In genomic region chr10:73576178-73576889, GRCh38 we compare ENCODE assay signal across 8 cellular contexts. TPM values are rescaled to one million over a fixed set of nuclear protein-coding genes. Genes with fewer than 3 reads are reported as not detected.
DNase-seq lines count a peak whose midpoint lies in the region; ATAC-seq and TF ChIP-seq lines count a peak whose summit lies in the region.
"Had no signal": no experiment of that assay in that cellular context is flagged by ENCODE, and none has a peak within 500 bp of the region (broad histone marks: within the 10 kb centered on the region; RNA-seq: fewer than 3 reads in every experiment).

No MANE protein-coding gene starts in this region.

- intact Hi-C loops in IMR-90 (cut with micrococcal nuclease) = no loop called here
- intact Hi-C loops in tibial artery (cut with DNase I; ENCODE audit: low total_unique reads) = no loop called here

- no TSS peak for BruUV-seq in IMR-90 (replicated peaks; lab: Mats Ljungman, UMichigan)

- no peaks in the 10 kb centered on the region for H4K20me1 ChIP-seq in IMR-90 (ENCODE audit: insufficient read depth, low read length)

- peak overlapping the region in 1 of 2 experiments; percentile 6; a peak in 1 of 4 replicates for H4K8ac ChIP-seq in IMR-90 (ENCODE audit: low read depth in 2 of 2, low read length in 2 of 2)

- H3K4me3 ChIP-seq in IMR-90 (ENCODE audit: insufficient read depth, low read depth, low read length) (no peak overlapping the region), liver (ENCODE audit: low read depth in 1 of 3, low read length in 3 of 3) (no peak overlapping the region), tibial artery (peak overlapping the region; percentile 44 to 50)

- POLR2A ChIA-PET in IMR-90 (lab: Charles Lee; ENCODE audit: unreplicated experiment) = interaction anchor here (0.5 to 1.3 kb wide), 2 partner anchors 42 to 49 kb away, joined by 5 to 7 read pairs; no protein-coding TSS in a partner anchor

- no peak overlapping the region for H2AK9ac ChIP-seq in IMR-90 (replicated peaks; ENCODE audit: low read depth, low read length, poor library complexity)

- no peak overlapping the region for H2BK5ac ChIP-seq in IMR-90 (ENCODE audit: low read depth, low read length, poor library complexity, severe bottlenecking)

- TF ChIP-seq RAD21 in IMR-90 (IDR thresholded peaks at IDR 0.05; ENCODE audit: low read length) (no peak), liver (IDR thresholded peaks at IDR 0.05) (peak in 1 of 2 donors; percentile 24)

- peak overlapping the region; percentile 66; the same call in 1 of the 2 replicates for H3K18ac ChIP-seq in IMR-90 (ENCODE audit: low read depth, low read length)

- H3K4me1 Mint-ChIP-seq in chondrocyte (ENCODE audit: low read depth) = peaks cover 29% of the 10 kb centered on the region

- H3K4ac ChIP-seq in IMR-90 (ENCODE audit: low read depth, low read length) = peak overlapping the region; percentile 12; the same call in 1 of the 2 replicates

- H2BK15ac ChIP-seq in IMR-90 (ENCODE audit: low read depth, low read length) = no peak overlapping the region

- H3K9ac ChIP-seq in IMR-90 (ENCODE audit: low read depth, low read length) (no peak overlapping the region), liver (ENCODE audit: low read depth in 1 of 2, low read length in 2 of 2) (peak overlapping the region in 1 of 2 donors; percentile 60)

- no peak for TF ChIP-seq CTCF in IMR-90 (conservative IDR thresholded peaks at IDR 0.05; ENCODE audit: low read depth, low read length)
- no peak for TF ChIP-seq CTCF in chondrocyte (IDR thresholded peaks at IDR 0.05)
- TF ChIP-seq CTCF in liver (IDR thresholded peaks at IDR 0.05; ENCODE audit: low read depth, low read length, missing input control) = no peak
- TF ChIP-seq CTCF in tibial artery (IDR thresholded peaks at IDR 0.05) = no peak

- H3K9me3 Mint-ChIP-seq in chondrocyte (ENCODE audit: low read depth) = no peaks in the 10 kb centered on the region
- H3K9me3 Mint-ChIP-seq: IgD-negative memory B cell had no signal

- H3K27ac ChIP-seq in IMR-90 (ENCODE audit: insufficient read depth, low read length) (no peak overlapping the region), liver (ENCODE audit: low read depth in 1 of 2, low read length in 2 of 2) (no peak overlapping the region), tibial artery (peak overlapping the region; percentile 74 to 87)

- ATAC-seq in IMR-90 (ENCODE audit: low read depth) = peak; percentile 86
- ATAC-seq in GM19452 (IDR thresholded peaks at IDR 0.05; ENCODE audit: unreplicated experiment) = no peak
- ATAC-seq in GM18520 (IDR thresholded peaks at IDR 0.05; ENCODE audit: unreplicated experiment) = no peak

- no peak overlapping the region for H3K23ac ChIP-seq in IMR-90 (ENCODE audit: low read depth, low read length)

- H3K36me3 ChIP-seq in IMR-90 (ENCODE audit: control insufficient read depth, insufficient read depth, low read length) (no peaks in the 10 kb centered on the region), liver (ENCODE audit: control insufficient read depth in 4 of 4, insufficient read depth in 3 of 4, low read depth in 1 of 4, low read length in 3 of 4) (no peaks in the 10 kb centered on the region), tibial artery (no peaks in the 10 kb centered on the region)

- DNase-seq in IMR-90 (peak; percentile 91), chondrocyte (ENCODE audit: low spot score) (no peak), tibial artery (peak in 1 of 2 donors; percentile 64), glomerular visceral epithelial cell (ENCODE audit: extremely low spot score) (no peak)

- H3K79me1 ChIP-seq in IMR-90 (ENCODE audit: low read depth in 1 of 2, low read length in 2 of 2) = peaks cover 0 to 5% of the 10 kb centered on the region in 2 experiments; a peak in 3 of 4 replicates

- peak overlapping the region; percentile 42; the same call in 1 of the 2 replicates for H4K5ac ChIP-seq in IMR-90 (ENCODE audit: low read depth, low read length)

- H2AFZ ChIP-seq in IMR-90 (replicated peaks; ENCODE audit: low read length, poor library complexity) = no peak overlapping the region

- H3K4me1 ChIP-seq in IMR-90 (ENCODE audit: control insufficient read depth, insufficient read depth, low read length) (peaks cover 2% of the 10 kb centered on the region; the same call in 1 of the 2 replicates), liver (ENCODE audit: control insufficient read depth in 4 of 4, insufficient read depth in 4 of 4, low read length in 3 of 4) (peaks cover 10 to 24% (median 18%) of the 10 kb centered on the region in 4 donors), tibial artery (peaks cover 0 to 60% (median 27%) of the 10 kb centered on the region in 4 donors)

- peak overlapping the region; percentile 46; the same call in 1 of the 2 replicates for H3K4me2 ChIP-seq in IMR-90 (ENCODE audit: low read depth, low read length)

- H3K27me3 ChIP-seq in IMR-90 (ENCODE audit: control insufficient read depth, insufficient read depth, low read length) (no peaks in the 10 kb centered on the region), liver (ENCODE audit: control insufficient read depth in 4 of 4, insufficient read depth in 4 of 4, low read length in 3 of 4) (no peaks in the 10 kb centered on the region), tibial artery (no peaks in the 10 kb centered on the region)

- peak overlapping the region; percentile 85 for H3K27ac Mint-ChIP-seq in chondrocyte (ENCODE audit: unreplicated experiment)

- H3K4me3 Mint-ChIP-seq in chondrocyte (ENCODE audit: unreplicated experiment) = peak overlapping the region; percentile 2

- WGBS in IMR-90 (ENCODE audit: extremely low coverage in 2 of 2, insufficient read length in 1 of 2), 2 experiments = no CpG with 5 or more reads among the region's 4 CpGs
- 37% methylated on average over 4 of the region's 4 CpGs for WGBS in liver

- TF ChIP-seq POLR2A in IMR-90 (IDR thresholded peaks at IDR 0.05; ENCODE audit: low read depth, low read length) = no peak

- H3K9me3 ChIP-seq in IMR-90 (ENCODE audit: control insufficient read depth, insufficient read depth, low read length) = no peaks in the 10 kb centered on the region
- H3K9me3 ChIP-seq in liver (ENCODE audit: control insufficient read depth in 4 of 4, low read length in 3 of 4) = no peaks in the 10 kb centered on the region
- H3K9me3 ChIP-seq in tibial artery = no peaks in the 10 kb centered on the region

- peak overlapping the region; percentile 36; the same call in 1 of the 2 replicates for H2BK120ac ChIP-seq in IMR-90 (ENCODE audit: low read depth, low read length)

- H3K14ac ChIP-seq in IMR-90 (replicated peaks; ENCODE audit: low read depth, low read length) = peak overlapping the region; percentile 49; the same call in 1 of the 2 replicates

- in situ Hi-C loops in IMR-90 (cut with MboI; ENCODE audit: low sequenced_read_pairs) = no loop called here

- peak overlapping the region; percentile 40; the same call in 1 of the 2 replicates for H2BK20ac ChIP-seq in IMR-90 (ENCODE audit: low read depth, low read length)

- no peak overlapping the region for H3K56ac ChIP-seq in IMR-90 (ENCODE audit: extremely low read depth, insufficient read depth, low read length)

- dilution Hi-C loops in IMR-90 (cut with HindIII; ENCODE audit: low sequenced_read_pairs, unreplicated experiment) = no loop called here

- no peaks in the 10 kb centered on the region for H3K27me3 Mint-ChIP-seq in chondrocyte (ENCODE audit: low read depth)
- H3K27me3 Mint-ChIP-seq: IgD-negative memory B cell had no signal

- no peak overlapping the region for H4K91ac ChIP-seq in IMR-90 (ENCODE audit: insufficient read depth, low read depth, low read length)

- no peak overlapping the region for H2AK5ac ChIP-seq in IMR-90 (ENCODE audit: low read depth, low read length)

- CTCF ChIA-PET in IMR-90 (lab: Yijun Ruan, JAX) = interaction anchor here (0.8 kb wide), 1 partner anchor 25 kb away, joined by 3 read pairs; no protein-coding TSS in a partner anchor

- H3K9me1 ChIP-seq in IMR-90 (ENCODE audit: insufficient read depth, low read length) = no peaks in the 10 kb centered on the region

- no peaks in the 10 kb centered on the region for H3K36me3 Mint-ChIP-seq in chondrocyte (ENCODE audit: low read depth)

TF ChIP-seq in IMR-90, 13 proteins besides CTCF, POLR2A, EP300 and RAD21:
- TF ChIP-seq CEBPB (IDR thresholded peaks at IDR 0.05; ENCODE audit: low read depth, low read length) (peak; percentile 96), FOS (IDR thresholded peaks at IDR 0.05; ENCODE audit: low read depth, low read length) (0 out of 2 replicates have a peak, but pooled peaks have one; percentile 27)
- TF ChIP-seq, protein P1, sequence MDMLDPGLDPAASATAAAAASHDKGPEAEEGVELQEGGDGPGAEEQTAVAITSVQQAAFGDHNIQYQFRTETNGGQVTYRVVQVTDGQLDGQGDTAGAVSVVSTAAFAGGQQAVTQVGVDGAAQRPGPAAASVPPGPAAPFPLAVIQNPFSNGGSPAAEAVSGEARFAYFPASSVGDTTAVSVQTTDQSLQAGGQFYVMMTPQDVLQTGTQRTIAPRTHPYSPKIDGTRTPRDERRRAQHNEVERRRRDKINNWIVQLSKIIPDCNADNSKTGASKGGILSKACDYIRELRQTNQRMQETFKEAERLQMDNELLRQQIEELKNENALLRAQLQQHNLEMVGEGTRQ (IDR thresholded peaks at IDR 0.05; ENCODE audit: low read depth, low read length) = no peak

TF ChIP-seq in liver, 16 proteins besides CTCF, POLR2A, EP300 and RAD21 (continues in another document):
- TF ChIP-seq FOXA1 (IDR thresholded peaks at IDR 0.05) (peak; percentile 66), SP1 (IDR thresholded peaks at IDR 0.05) (peak; percentile 38), MAX (IDR thresholded peaks at IDR 0.05) (no peak), TAF1 (conservative IDR thresholded peaks at IDR 0.05) (no peak), RXRA (IDR thresholded peaks at IDR 0.05) (peak in 1 of 2 donors; percentile 63), HNF4G (IDR thresholded peaks at IDR 0.05) (no peak), YY1 (IDR thresholded peaks at IDR 0.05) (peak; percentile 38), JUND (IDR thresholded peaks at IDR 0.05) (peak; percentile 71 to 79), GABPA (IDR thresholded peaks at IDR 0.05 in 1 of 2, conservative IDR thresholded peaks at IDR 0.05 in 1 of 2) (no peak)
- TF ChIP-seq, protein P2, sequence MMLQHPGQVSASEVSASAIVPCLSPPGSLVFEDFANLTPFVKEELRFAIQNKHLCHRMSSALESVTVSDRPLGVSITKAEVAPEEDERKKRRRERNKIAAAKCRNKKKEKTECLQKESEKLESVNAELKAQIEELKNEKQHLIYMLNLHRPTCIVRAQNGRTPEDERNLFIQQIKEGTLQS (IDR thresholded peaks at IDR 0.05) = peak; percentile 86

RNA-seq across cellular contexts. Expression of gene USP54, which starts 14.8 kb away (rescaled TPM):
- total RNA-seq in IMR-90 (2012; rRNA removed) (7.9 and 8.9 TPM in 2 replicates), chondrocyte (5.8 to 11.6 TPM (median 6.5 TPM) in 3 replicates), liver (1 to 10 TPM; 3.6 to 9.0 TPM)
- polyA plus RNA-seq in IMR-90 (2012; rRNA removed) (4.0 and 4.5 TPM in 2 replicates), liver (10 to 100 TPM in 1 of 2 donors, 1 to 10 TPM in 1; 1.3 to 10.4 TPM)
- polyA plus RNA-seq in IMR-90 (2012; cell fraction: cytosol; rRNA removed) = 1.1 and 1.8 TPM in 2 replicates
- polyA plus RNA-seq in IMR-90 (2012; cell fraction: nucleus; rRNA removed; ENCODE audit: low replicate concordance) = 4.1 and 7.2 TPM in 2 replicates

Comparison
In these comparisons a context has a peak if more than half of its experiments do, and no peak if none do; other contexts are left out.
1. H3K27ac ChIP-seq: peak in tibial artery (2 of 2); none in IMR-90 (single experiment) and liver (0 of 2).
2. H3K4me3 ChIP-seq: peak in tibial artery (2 of 2); none in IMR-90 (single experiment) and liver (0 of 3).